ENCODE assay signal across 21 cellular contexts in genomic region chr7:95620631-95621030, GRCh38. TPM values are rescaled to one million over a fixed set of nuclear protein-coding genes. Genes with fewer than 3 reads are reported as not detected.
"Had no signal": no experiment of that assay in that cellular context is flagged by ENCODE, and none has a peak within 500 bp of the region (broad histone marks: within the 10 kb centered on the region; RNA-seq: fewer than 3 reads in every experiment).

No MANE protein-coding gene starts in this region.

- H3K36me3 ChIP-seq: colonic mucosa, esophagus squamous epithelium, gastrocnemius medialis, heart right ventricle, left lung, lower lobe of right lung had no signal

- H3K27ac ChIP-seq: colonic mucosa, esophagus squamous epithelium, heart right ventricle, left lung, lower lobe of right lung had no signal

- H3K27me3 ChIP-seq: colonic mucosa, esophagus squamous epithelium, gastrocnemius medialis, heart right ventricle, left lung had no signal

- H3K4me1 ChIP-seq: colonic mucosa, esophagus squamous epithelium, heart right ventricle, lower lobe of right lung had no signal

- ATAC-seq: esophagus mucosa, left cardiac atrium, left lung, left ventricle myocardium superior, lower lobe of right lung, mucosa of descending colon had no signal

- H3K9me3 ChIP-seq: colonic mucosa, esophagus squamous epithelium, gastrocnemius medialis, left lung, lower lobe of right lung had no signal

- DNase-seq: colonic mucosa; cortex of kidney; effector CD4-positive, alpha-beta T cell; effector memory CD4-positive, alpha-beta T cell; esophagus squamous epithelium; foreskin fibroblast; foreskin melanocyte; gastrocnemius medialis; glutamatergic neuron; head of caudate nucleus; heart right ventricle; left cardiac atrium; left lung; left ventricle myocardium superior; lower lobe of right lung; mesenchymal stem cell; mucosa of descending colon had no signal

- H3K4me3 ChIP-seq: colonic mucosa, esophagus squamous epithelium, gastrocnemius medialis, heart right ventricle, left lung, lower lobe of right lung, mucosa of descending colon had no signal

- FAIRE-seq: endothelial cell of umbilical vein, islet of Langerhans, keratinocyte had no signal

RNA-seq across cellular contexts. Expression of gene PDK4, which starts 24.3 kb away (rescaled TPM):
- polyA plus RNA-seq: keratinocyte had no signal
